ENCODE assay signal across 1 cellular context in the genomic region with DNA sequence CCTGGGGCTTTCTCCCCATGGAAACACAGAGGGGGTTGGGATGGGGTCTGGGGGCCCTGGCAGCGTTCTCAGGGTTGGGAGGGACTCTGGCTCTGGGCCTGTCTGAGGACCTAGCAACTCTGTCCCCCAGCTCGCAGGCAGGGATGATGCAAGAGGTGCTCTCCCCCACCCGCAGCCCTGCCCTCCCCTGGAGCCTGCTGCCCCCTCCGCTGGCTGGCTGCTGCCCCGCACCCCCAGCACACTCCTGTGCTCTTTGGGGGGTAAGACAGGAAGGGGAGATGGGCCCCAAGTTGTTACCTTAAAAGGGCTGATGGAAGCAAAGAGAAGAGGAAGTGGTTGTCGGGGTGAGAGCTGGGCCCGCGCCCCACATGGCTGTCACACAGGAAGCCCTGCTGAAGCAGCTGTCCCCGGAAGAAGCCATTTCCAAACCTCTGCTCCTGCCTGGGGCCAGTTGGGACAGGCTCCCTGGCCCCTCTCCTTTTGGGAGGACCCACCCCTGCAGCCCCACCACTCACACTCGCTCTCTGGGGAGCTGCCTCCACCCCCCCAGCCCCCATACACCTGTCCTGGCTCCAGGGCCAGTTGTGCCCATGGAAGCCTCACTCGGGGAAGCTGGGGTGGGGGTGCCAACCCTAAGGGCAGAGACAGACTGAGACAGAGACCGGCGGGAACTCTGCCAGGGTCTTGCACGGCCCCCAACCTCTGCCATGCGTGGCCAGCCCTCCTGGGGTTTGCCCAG.
TF ChIP-seq lines count a peak whose summit lies in the region.

No MANE protein-coding gene starts in this region.

TF ChIP-seq in GM12878, 131 proteins besides CTCF, POLR2A, EP300 and RAD21 (continues in another document):
- TF ChIP-seq TCF3 (IDR thresholded peaks at IDR 0.05; ENCODE audit: borderline replicate concordance, insufficient read depth, low read depth, low read length) (0 out of 2 replicates have a peak, but pooled peaks have one; percentile 9), SRF (IDR thresholded peaks at IDR 0.05; ENCODE audit: low read depth in 2 of 2, low read length in 2 of 2) (peak; percentile 97 to 99), KAT2A (conservative IDR thresholded peaks at IDR 0.05; ENCODE audit: control insufficient read depth, low read depth, low read length) (no peak), MXI1 (IDR thresholded peaks at IDR 0.05; ENCODE audit: low read depth, low read length) (peak; percentile 93), BHLHE40 (IDR thresholded peaks at IDR 0.05; ENCODE audit: borderline replicate concordance in 1 of 2, low read depth in 2 of 2, low read length in 1 of 2) (peak; percentile 20 to 66; a peak in 2 of 4 replicates), MYC (IDR thresholded peaks at IDR 0.05; ENCODE audit: insufficient read depth, insufficient read length, insufficient replicate concordance, low read length, severe bottlenecking) (peak; percentile 62), POLR2AphosphoS5 (IDR thresholded peaks at IDR 0.05; ENCODE audit: low read length) (peak; percentile 8), CREM (IDR thresholded peaks at IDR 0.05; ENCODE audit: low read depth) (peak; percentile 60; the same call in 1 of the 2 replicates), EED (IDR thresholded peaks at IDR 0.05; ENCODE audit: low read depth) (peak; percentile 27; the same call in 1 of the 2 replicates), ZNF384 (IDR thresholded peaks at IDR 0.05; ENCODE audit: borderline replicate concordance, low read depth, low read length) (no peak), ETV6 (conservative IDR thresholded peaks at IDR 0.05 in 1 of 2, IDR thresholded peaks at IDR 0.05 in 1 of 2; ENCODE audit: borderline replicate concordance in 1 of 2, low read depth in 1 of 2) (peak in 1 of 2 experiments; percentile 76; a peak in 2 of 4 replicates), PAX5 (IDR thresholded peaks at IDR 0.05; ENCODE audit: borderline replicate concordance, low read depth, low read length) (0 out of 2 replicates have a peak, but pooled peaks have one; percentile 18), GATAD2B (conservative IDR thresholded peaks at IDR 0.05; ENCODE audit: low read depth) (0 out of 2 replicates have a peak, but pooled peaks have one; percentile 17), CHD4 (IDR thresholded peaks at IDR 0.05) (0 out of 2 replicates have a peak, but pooled peaks have one; percentile 86), CBFB (IDR thresholded peaks at IDR 0.05; ENCODE audit: low read depth) (peak; percentile 68), CBX3 (IDR thresholded peaks at IDR 0.05; ENCODE audit: borderline replicate concordance, low read depth) (no peak), ZZZ3 (IDR thresholded peaks at IDR 0.05; ENCODE audit: control insufficient read depth, insufficient read length, low read depth) (no peak), YY1 (IDR thresholded peaks at IDR 0.05; ENCODE audit: low read depth, low read length) (peak; percentile 89), HCFC1 (IDR thresholded peaks at IDR 0.05; ENCODE audit: low read length) (peak; percentile 39; the same call in 1 of the 2 replicates), IKZF1 (conservative IDR thresholded peaks at IDR 0.05) (peak; percentile 42), SPI1 (IDR thresholded peaks at IDR 0.05; ENCODE audit: borderline replicate concordance, insufficient read depth, low read depth, low read length) (peak; percentile 96), IRF4 (IDR thresholded peaks at IDR 0.05; ENCODE audit: low read depth, low read length) (0 out of 2 replicates have a peak, but pooled peaks have one; percentile 12), MEF2A (IDR thresholded peaks at IDR 0.05; ENCODE audit: insufficient read depth, low read depth, low read length) (0 out of 2 replicates have a peak, but pooled peaks have one; percentile 42), BCL11A (IDR thresholded peaks at IDR 0.05; ENCODE audit: low read depth, low read length) (no peak), NBN (IDR thresholded peaks at IDR 0.05) (0 out of 2 replicates have a peak, but pooled peaks have one; percentile 33)
- TF ChIP-seq, protein P1, sequence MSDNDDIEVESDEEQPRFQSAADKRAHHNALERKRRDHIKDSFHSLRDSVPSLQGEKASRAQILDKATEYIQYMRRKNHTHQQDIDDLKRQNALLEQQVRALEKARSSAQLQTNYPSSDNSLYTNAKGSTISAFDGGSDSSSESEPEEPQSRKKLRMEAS (IDR thresholded peaks at IDR 0.05; ENCODE audit: low read depth, low read length), result peak; percentile 90
- TF ChIP-seq, protein P2, sequence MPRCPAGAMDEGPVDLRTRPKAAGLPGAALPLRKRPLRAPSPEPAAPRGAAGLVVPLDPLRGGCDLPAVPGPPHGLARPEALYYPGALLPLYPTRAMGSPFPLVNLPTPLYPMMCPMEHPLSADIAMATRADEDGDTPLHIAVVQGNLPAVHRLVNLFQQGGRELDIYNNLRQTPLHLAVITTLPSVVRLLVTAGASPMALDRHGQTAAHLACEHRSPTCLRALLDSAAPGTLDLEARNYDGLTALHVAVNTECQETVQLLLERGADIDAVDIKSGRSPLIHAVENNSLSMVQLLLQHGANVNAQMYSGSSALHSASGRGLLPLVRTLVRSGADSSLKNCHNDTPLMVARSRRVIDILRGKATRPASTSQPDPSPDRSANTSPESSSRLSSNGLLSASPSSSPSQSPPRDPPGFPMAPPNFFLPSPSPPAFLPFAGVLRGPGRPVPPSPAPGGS (IDR thresholded peaks at IDR 0.05; ENCODE audit: borderline replicate concordance, insufficient read depth, low read depth, low read length, poor library complexity, severe bottlenecking), result peak; percentile 32
- TF ChIP-seq, protein P3, sequence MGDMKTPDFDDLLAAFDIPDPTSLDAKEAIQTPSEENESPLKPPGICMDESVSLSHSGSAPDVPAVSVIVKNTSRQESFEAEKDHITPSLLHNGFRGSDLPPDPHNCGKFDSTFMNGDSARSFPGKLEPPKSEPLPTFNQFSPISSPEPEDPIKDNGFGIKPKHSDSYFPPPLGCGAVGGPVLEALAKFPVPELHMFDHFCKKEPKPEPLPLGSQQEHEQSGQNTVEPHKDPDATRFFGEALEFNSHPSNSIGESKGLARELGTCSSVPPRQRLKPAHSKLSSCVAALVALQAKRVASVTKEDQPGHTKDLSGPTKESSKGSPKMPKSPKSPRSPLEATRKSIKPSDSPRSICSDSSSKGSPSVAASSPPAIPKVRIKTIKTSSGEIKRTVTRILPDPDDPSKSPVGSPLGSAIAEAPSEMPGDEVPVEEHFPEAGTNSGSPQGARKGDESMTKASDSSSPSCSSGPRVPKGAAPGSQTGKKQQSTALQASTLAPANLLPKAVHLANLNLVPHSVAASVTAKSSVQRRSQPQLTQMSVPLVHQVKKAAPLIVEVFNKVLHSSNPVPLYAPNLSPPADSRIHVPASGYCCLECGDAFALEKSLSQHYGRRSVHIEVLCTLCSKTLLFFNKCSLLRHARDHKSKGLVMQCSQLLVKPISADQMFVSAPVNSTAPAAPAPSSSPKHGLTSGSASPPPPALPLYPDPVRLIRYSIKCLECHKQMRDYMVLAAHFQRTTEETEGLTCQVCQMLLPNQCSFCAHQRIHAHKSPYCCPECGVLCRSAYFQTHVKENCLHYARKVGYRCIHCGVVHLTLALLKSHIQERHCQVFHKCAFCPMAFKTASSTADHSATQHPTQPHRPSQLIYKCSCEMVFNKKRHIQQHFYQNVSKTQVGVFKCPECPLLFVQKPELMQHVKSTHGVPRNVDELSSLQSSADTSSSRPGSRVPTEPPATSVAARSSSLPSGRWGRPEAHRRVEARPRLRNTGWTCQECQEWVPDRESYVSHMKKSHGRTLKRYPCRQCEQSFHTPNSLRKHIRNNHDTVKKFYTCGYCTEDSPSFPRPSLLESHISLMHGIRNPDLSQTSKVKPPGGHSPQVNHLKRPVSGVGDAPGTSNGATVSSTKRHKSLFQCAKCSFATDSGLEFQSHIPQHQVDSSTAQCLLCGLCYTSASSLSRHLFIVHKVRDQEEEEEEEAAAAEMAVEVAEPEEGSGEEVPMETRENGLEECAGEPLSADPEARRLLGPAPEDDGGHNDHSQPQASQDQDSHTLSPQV (IDR thresholded peaks at IDR 0.05), result 0 out of 2 replicates have a peak, but pooled peaks have one; percentile 6
- TF ChIP-seq, protein P4, sequence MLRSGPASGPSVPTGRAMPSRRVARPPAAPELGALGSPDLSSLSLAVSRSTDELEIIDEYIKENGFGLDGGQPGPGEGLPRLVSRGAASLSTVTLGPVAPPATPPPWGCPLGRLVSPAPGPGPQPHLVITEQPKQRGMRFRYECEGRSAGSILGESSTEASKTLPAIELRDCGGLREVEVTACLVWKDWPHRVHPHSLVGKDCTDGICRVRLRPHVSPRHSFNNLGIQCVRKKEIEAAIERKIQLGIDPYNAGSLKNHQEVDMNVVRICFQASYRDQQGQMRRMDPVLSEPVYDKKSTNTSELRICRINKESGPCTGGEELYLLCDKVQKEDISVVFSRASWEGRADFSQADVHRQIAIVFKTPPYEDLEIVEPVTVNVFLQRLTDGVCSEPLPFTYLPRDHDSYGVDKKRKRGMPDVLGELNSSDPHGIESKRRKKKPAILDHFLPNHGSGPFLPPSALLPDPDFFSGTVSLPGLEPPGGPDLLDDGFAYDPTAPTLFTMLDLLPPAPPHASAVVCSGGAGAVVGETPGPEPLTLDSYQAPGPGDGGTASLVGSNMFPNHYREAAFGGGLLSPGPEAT (IDR thresholded peaks at IDR 0.05; ENCODE audit: low read depth), result no peak
- TF ChIP-seq, protein P5, sequence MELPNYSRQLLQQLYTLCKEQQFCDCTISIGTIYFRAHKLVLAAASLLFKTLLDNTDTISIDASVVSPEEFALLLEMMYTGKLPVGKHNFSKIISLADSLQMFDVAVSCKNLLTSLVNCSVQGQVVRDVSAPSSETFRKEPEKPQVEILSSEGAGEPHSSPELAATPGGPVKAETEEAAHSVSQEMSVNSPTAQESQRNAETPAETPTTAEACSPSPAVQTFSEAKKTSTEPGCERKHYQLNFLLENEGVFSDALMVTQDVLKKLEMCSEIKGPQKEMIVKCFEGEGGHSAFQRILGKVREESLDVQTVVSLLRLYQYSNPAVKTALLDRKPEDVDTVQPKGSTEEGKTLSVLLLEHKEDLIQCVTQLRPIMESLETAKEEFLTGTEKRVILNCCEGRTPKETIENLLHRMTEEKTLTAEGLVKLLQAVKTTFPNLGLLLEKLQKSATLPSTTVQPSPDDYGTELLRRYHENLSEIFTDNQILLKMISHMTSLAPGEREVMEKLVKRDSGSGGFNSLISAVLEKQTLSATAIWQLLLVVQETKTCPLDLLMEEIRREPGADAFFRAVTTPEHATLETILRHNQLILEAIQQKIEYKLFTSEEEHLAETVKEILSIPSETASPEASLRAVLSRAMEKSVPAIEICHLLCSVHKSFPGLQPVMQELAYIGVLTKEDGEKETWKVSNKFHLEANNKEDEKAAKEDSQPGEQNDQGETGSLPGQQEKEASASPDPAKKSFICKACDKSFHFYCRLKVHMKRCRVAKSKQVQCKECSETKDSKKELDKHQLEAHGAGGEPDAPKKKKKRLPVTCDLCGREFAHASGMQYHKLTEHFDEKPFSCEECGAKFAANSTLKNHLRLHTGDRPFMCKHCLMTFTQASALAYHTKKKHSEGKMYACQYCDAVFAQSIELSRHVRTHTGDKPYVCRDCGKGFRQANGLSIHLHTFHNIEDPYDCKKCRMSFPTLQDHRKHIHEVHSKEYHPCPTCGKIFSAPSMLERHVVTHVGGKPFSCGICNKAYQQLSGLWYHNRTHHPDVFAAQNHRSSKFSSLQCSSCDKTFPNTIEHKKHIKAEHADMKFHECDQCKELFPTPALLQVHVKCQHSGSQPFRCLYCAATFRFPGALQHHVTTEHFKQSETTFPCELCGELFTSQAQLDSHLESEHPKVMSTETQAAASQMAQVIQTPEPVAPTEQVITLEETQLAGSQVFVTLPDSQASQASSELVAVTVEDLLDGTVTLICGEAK (IDR thresholded peaks at IDR 0.05; ENCODE audit: borderline replicate concordance), result peak; percentile 74; the same call in 1 of the 2 replicates
- TF ChIP-seq, protein P6, sequence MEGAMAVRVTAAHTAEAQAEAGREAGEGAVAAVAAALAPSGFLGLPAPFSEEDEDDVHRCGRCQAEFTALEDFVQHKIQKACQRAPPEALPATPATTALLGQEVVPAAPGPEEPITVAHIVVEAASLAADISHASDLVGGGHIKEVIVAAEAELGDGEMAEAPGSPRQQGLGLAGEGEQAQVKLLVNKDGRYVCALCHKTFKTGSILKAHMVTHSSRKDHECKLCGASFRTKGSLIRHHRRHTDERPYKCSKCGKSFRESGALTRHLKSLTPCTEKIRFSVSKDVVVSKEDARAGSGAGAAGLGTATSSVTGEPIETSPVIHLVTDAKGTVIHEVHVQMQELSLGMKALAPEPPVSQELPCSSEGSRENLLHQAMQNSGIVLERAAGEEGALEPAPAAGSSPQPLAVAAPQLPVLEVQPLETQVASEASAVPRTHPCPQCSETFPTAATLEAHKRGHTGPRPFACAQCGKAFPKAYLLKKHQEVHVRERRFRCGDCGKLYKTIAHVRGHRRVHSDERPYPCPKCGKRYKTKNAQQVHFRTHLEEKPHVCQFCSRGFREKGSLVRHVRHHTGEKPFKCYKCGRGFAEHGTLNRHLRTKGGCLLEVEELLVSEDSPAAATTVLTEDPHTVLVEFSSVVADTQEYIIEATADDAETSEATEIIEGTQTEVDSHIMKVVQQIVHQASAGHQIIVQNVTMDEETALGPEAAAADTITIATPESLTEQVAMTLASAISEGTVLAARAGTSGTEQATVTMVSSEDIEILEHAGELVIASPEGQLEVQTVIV (IDR thresholded peaks at IDR 0.05; ENCODE audit: borderline replicate concordance, partially characterized antibody), result peak; percentile 45
- TF ChIP-seq, protein P7, sequence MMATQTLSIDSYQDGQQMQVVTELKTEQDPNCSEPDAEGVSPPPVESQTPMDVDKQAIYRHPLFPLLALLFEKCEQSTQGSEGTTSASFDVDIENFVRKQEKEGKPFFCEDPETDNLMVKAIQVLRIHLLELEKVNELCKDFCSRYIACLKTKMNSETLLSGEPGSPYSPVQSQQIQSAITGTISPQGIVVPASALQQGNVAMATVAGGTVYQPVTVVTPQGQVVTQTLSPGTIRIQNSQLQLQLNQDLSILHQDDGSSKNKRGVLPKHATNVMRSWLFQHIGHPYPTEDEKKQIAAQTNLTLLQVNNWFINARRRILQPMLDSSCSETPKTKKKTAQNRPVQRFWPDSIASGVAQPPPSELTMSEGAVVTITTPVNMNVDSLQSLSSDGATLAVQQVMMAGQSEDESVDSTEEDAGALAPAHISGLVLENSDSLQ (IDR thresholded peaks at IDR 0.05), result peak; percentile 77
